ENCODE assay signal across 9 cellular contexts in genomic region chr21:44927587-44928461, GRCh38.
DNase-seq lines count a peak whose midpoint lies in the region; ATAC-seq lines count a peak whose summit lies in the region.
"Had no signal": no experiment of that assay in that cellular context is flagged by ENCODE, and none has a peak within 500 bp of the region (broad histone marks: within the 10 kb centered on the region; RNA-seq: fewer than 3 reads in every experiment).

No MANE protein-coding gene starts in this region.

- H3K9me3 ChIP-seq in iPS-20b (ENCODE audit: insufficient read depth, low read depth, low read length), result no peaks in the 10 kb centered on the region
- H3K9me3 ChIP-seq: tibial artery had no signal

- H3K4me1 Mint-ChIP-seq in activated naive CD8-positive, alpha-beta T cell (ENCODE audit: low read depth), result peaks cover 77% of the 10 kb centered on the region

- H3K4me3 ChIP-seq in iPS-20b (ENCODE audit: low read length), result peak overlapping the region; percentile 29; the same call in 1 of the 2 replicates
- H3K4me3 ChIP-seq: tibial artery had no signal

- no peak overlapping the region for H3K9ac ChIP-seq in iPS-20b (ENCODE audit: low read depth, low read length)

- no peaks in the 10 kb centered on the region for H3K36me3 Mint-ChIP-seq in activated naive CD8-positive, alpha-beta T cell

- peaks cover 12% of the 10 kb centered on the region for H3K4me1 ChIP-seq in iPS-20b (ENCODE audit: insufficient read depth, low read length)

- H3K9me3 Mint-ChIP-seq in activated naive CD8-positive, alpha-beta T cell (ENCODE audit: low read depth), result no peaks in the 10 kb centered on the region

- H3K27ac Mint-ChIP-seq in activated naive CD8-positive, alpha-beta T cell, result peak overlapping the region; percentile 97

- H3K27me3 ChIP-seq in iPS-20b (ENCODE audit: insufficient read depth, low read length), result peaks cover 66% of the 10 kb centered on the region

- DNase-seq in AG08396 (ENCODE audit: low spot score), result peak; percentile 68
- peak; percentile 49 for DNase-seq in HCEC 1CT
- peak; percentile 67 for DNase-seq in SW480 (ENCODE audit: low spot score)
- peak; percentile 81 to 86 for DNase-seq in stimulated activated CD4-positive, alpha-beta T cell treated with anti-CD3 and anti-CD28 coated beads, Interleukin-4, amount 100 ng/mL, for 48 hours (ENCODE audit: low read depth in 2 of 2)

- no peak overlapping the region for H3K27ac ChIP-seq in iPS-20b (ENCODE audit: low read length)
- H3K27ac ChIP-seq: tibial artery had no signal

- ATAC-seq in GM18517 (IDR thresholded peaks at IDR 0.05; ENCODE audit: unreplicated experiment) (no peak), HG03280 (IDR thresholded peaks at IDR 0.05; ENCODE audit: unreplicated experiment) (no peak)

- H3K27me3 Mint-ChIP-seq in activated naive CD8-positive, alpha-beta T cell, result no peaks in the 10 kb centered on the region

- H3K36me3 ChIP-seq in iPS-20b (ENCODE audit: insufficient read depth, low read depth, low read length), result no peaks in the 10 kb centered on the region
- H3K36me3 ChIP-seq: tibial artery had no signal

- peak overlapping the region; percentile 86 for H3K4me3 Mint-ChIP-seq in activated naive CD8-positive, alpha-beta T cell
